Comparison of ENCODE assay signal across 19 cellular contexts in the genomic region with DNA sequence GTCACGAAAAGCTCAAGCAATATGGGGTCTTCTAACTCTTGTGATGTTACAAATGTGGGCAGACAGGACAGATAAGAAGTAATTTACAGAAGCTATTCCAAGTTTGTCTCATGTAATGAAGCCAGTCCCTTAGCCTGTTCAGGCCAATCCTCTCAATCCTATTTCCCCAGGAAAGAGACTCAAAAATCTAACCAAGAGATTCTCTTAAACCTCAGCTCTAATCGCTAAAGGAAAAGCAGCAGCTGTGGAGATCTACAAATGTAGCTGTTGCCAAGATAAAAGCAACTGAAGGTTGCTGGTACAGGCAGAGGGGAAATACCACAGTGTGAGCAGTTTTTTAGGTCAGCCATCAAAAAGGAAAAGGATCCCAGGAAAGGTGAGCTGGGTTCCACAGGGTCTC. TPM values are rescaled to one million over a fixed set of nuclear protein-coding genes. Genes with fewer than 3 reads are reported as not detected.
DNase-seq lines count a peak whose midpoint lies in the region; ATAC-seq and TF ChIP-seq lines count a peak whose summit lies in the region.
"Had no signal": no experiment of that assay in that cellular context is flagged by ENCODE, and none has a peak within 500 bp of the region (broad histone marks: within the 10 kb centered on the region; RNA-seq: fewer than 3 reads in every experiment).

No MANE protein-coding gene starts in this region.

- DNase-seq in AG04450 (ENCODE audit: low read depth, low spot score) (no peak), NCI-H446 treated with DMSO at 0.1 percent for 48 hours (lab: John Stamatoyannopoulos, UW) (peak; percentile 49), caudate nucleus (lab: John Stamatoyannopoulos, UW) (peak in 1 of 61 donors; percentile 55), myocyte (ENCODE audit: low read depth) (peak; percentile 32), 8988T (no peak), GM20000 (ENCODE audit: low spot score) (no peak), NCI-H2029 (lab: John Stamatoyannopoulos, UW) (no peak)
- DNase-seq: activated CD8-positive, alpha-beta T cell treated with anti-CD3 and anti-CD28 coated beads, Interleukin-2, amount 10 ng/mL, durations not matched to agents 7 days and 5 days; activated naive CD8-positive, alpha-beta T cell treated with anti-CD3 and anti-CD28 coated beads, Interleukin-2, amount 50 U/mL, for 24 hours; colonic mucosa; head of caudate nucleus; islet precursor cell; NCI-H1436 treated with DMSO at 0.1 percent for 48 hours; NCI-H510A; Peyer's patch; stimulated activated naive CD8-positive, alpha-beta T cell treated with anti-CD3 and anti-CD28 coated beads, Interleukin-15, Interleukin-2, amounts not matched to agents 100 U/mL and 50 U/mL, for 24 hours had no signal

- no peak for ATAC-seq in HG03039 (IDR thresholded peaks at IDR 0.05; ENCODE audit: unreplicated experiment)
- ATAC-seq: activated CD8-positive, alpha-beta T cell treated with anti-CD3 and anti-CD28 coated beads, Interleukin-2, amount 10 ng/mL, durations not matched to agents 7 days and 5 days had no signal

- TF ChIP-seq CTCF in AG04450 (IDR thresholded peaks at IDR 0.05; ENCODE audit: low read depth, low read length) (no peak), GM20000 (IDR thresholded peaks at IDR 0.05; ENCODE audit: extremely low read depth, missing control alignments) (no peak)

- CTCF ChIA-PET in AG04450 (lab: Charles Lee), result interaction anchor here (1.3 kb wide), 1 partner anchor 15 kb away, joined by 3 read pairs; no protein-coding TSS in a partner anchor

- H3K4me3 ChIP-seq in AG04450 (ENCODE audit: low read depth, low read length), result no peak overlapping the region
- H3K4me3 ChIP-seq: colonic mucosa, Peyer's patch had no signal

- POLR2A ChIA-PET in AG04450 (lab: Yijun Ruan, JAX), result no interaction called here

- H3K27me3 ChIP-seq in AG04450 (ENCODE audit: control insufficient read depth, insufficient read depth, low read length), result peaks cover under 1% of the 10 kb centered on the region
- H3K27me3 ChIP-seq: colonic mucosa, Peyer's patch had no signal

- no peaks in the 10 kb centered on the region for H3K9me3 ChIP-seq in AG04450 (ENCODE audit: control insufficient read depth, insufficient read depth, low read length)
- H3K9me3 ChIP-seq: colonic mucosa, Peyer's patch had no signal

- H3K27ac ChIP-seq in AG04450 (ENCODE audit: low read depth, low read length) (peak overlapping the region; percentile 31), caudate nucleus (ENCODE audit: low read depth, low read length) (peak overlapping the region; percentile 88)
- H3K27ac ChIP-seq: colonic mucosa, epithelial cell of prostate, parathyroid adenoma had no signal

RNA-seq across cellular contexts. Expression of a gene that starts 39.3 kb away (rescaled TPM):
- polyA plus RNA-seq in AG04450 (2011; rRNA removed), result 1.6 and 1.9 TPM in 2 replicates
- 4.1 and 4.3 TPM in 2 replicates for polyA minus RNA-seq in AG04450 (2011; rRNA and poly(A)+ RNA removed)
- total RNA-seq in myocyte, result 24.6 and 29.6 TPM in 2 replicates
- polyA plus RNA-seq in myocyte (2012), result 9.0 TPM

Comparison
In these comparisons a context has a peak if more than half of its experiments do, and no peak if none do; other contexts are left out.
1. DNase-seq: peak in NCI-H446 treated with DMSO at 0.1 percent for 48 hours (single experiment) and myocyte (single experiment); none in AG04450 (single experiment), 8988T (single experiment), GM20000 (single experiment) and NCI-H2029 (single experiment).